ENCODE assay signal across 9 cellular contexts in genomic region chr17:75864448-75864871, GRCh38. TPM values are rescaled to one million over a fixed set of nuclear protein-coding genes. Genes with fewer than 3 reads are reported as not detected.
DNase-seq lines count a peak whose midpoint lies in the region; ATAC-seq and TF ChIP-seq lines count a peak whose summit lies in the region.
"Had no signal": no experiment of that assay in that cellular context is flagged by ENCODE, and none has a peak within 500 bp of the region (broad histone marks: within the 10 kb centered on the region; RNA-seq: fewer than 3 reads in every experiment).

No MANE protein-coding gene starts in this region.

- in situ Hi-C loops in KBM-7 (cut with MboI; ENCODE audit: low pct_unique_long_range_greater_than_20kb, low sequenced_read_pairs), result no loop called here

- DNase-seq in DMS 273 (lab: John Stamatoyannopoulos, UW; ENCODE audit: unreplicated experiment), result peak; percentile 75
- DNase-seq in DMS 273 treated with DMSO at 0.1 percent for 48 hours (lab: John Stamatoyannopoulos, UW), result no peak
- DNase-seq in KBM-7, result peak; percentile 90
- peak; percentile 70 for DNase-seq in adipocyte (ENCODE audit: low read depth)
- DNase-seq in left lung, result peak in 1 of 2 donors; percentile 69
- DNase-seq in upper lobe of right lung, result peak; percentile 70
- DNase-seq in HEK293T (ENCODE audit: extremely low spot score), result no peak

- POLR2A ChIA-PET in HEK293T (lab: Yijun Ruan, JAX), result interaction anchor here (0.8 to 2.4 kb wide), 3 partner anchors 9 to 85 kb away, joined by 3 to 6 read pairs (median 4); partner anchors contain the start of gene WBP2

- H3K4me1 ChIP-seq in adipocyte (ENCODE audit: control insufficient read depth, insufficient read depth, low read length) (peaks cover 21% of the 10 kb centered on the region), left lung (peaks cover 17 to 29% of the 10 kb centered on the region in 2 donors), upper lobe of right lung (peaks cover 23% of the 10 kb centered on the region)

- H3K4me3 ChIP-seq in adipocyte (ENCODE audit: low read length), result no peak overlapping the region
- no peak overlapping the region for H3K4me3 ChIP-seq in left lung
- no peak overlapping the region for H3K4me3 ChIP-seq in upper lobe of right lung

- H3K27ac ChIP-seq in left lung, result peak overlapping the region; percentile 50 to 75
- H3K27ac ChIP-seq in upper lobe of right lung, result peak overlapping the region; percentile 88
- H3K27ac ChIP-seq: 22Rv1 had no signal

- CTCF ChIA-PET in HEK293T (lab: Yijun Ruan, JAX), result interaction anchor here (0.6 kb wide), 2 partner anchors 117 to 372 kb away, joined by 3 read pairs; no protein-coding TSS in a partner anchor

- peak overlapping the region; percentile 54 for H3K9ac ChIP-seq in adipocyte (ENCODE audit: low read length)

- H3K27me3 ChIP-seq in adipocyte (replicated peaks; ENCODE audit: control insufficient read depth, insufficient read depth, low read length) (no peaks in the 10 kb centered on the region), left lung (no peaks in the 10 kb centered on the region), upper lobe of right lung (no peaks in the 10 kb centered on the region)

- ATAC-seq in GM21576 (IDR thresholded peaks at IDR 0.05; ENCODE audit: unreplicated experiment) (peak; percentile 79), left lung (peak; percentile 87), upper lobe of right lung (peak; percentile 85)

- H3K9me3 ChIP-seq in adipocyte (ENCODE audit: control insufficient read depth, low read length) (no peaks in the 10 kb centered on the region), left lung (no peaks in the 10 kb centered on the region), upper lobe of right lung (no peaks in the 10 kb centered on the region)

- intact Hi-C loops in left lung (cut with DNase I) (no loop called here), upper lobe of right lung (cut with DNase I) (no loop called here)

- no peak for TF ChIP-seq CTCF in left lung (IDR thresholded peaks at IDR 0.05)
- TF ChIP-seq CTCF in upper lobe of right lung (IDR thresholded peaks at IDR 0.05), result no peak

- H3K36me3 ChIP-seq in adipocyte (ENCODE audit: control insufficient read depth, insufficient read depth, low read length, severe bottlenecking) (no peaks in the 10 kb centered on the region), left lung (no peaks in the 10 kb centered on the region), upper lobe of right lung (no peaks in the 10 kb centered on the region)

TF ChIP-seq in HEK293T, 16 proteins besides CTCF, POLR2A, EP300 and RAD21:
- TF ChIP-seq, protein P1, sequence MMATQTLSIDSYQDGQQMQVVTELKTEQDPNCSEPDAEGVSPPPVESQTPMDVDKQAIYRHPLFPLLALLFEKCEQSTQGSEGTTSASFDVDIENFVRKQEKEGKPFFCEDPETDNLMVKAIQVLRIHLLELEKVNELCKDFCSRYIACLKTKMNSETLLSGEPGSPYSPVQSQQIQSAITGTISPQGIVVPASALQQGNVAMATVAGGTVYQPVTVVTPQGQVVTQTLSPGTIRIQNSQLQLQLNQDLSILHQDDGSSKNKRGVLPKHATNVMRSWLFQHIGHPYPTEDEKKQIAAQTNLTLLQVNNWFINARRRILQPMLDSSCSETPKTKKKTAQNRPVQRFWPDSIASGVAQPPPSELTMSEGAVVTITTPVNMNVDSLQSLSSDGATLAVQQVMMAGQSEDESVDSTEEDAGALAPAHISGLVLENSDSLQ (IDR thresholded peaks at IDR 0.05), result no peak
- TF ChIP-seq L3MBTL2 (conservative IDR thresholded peaks at IDR 0.05), result no peak
- no peak for TF ChIP-seq ZNF384 (IDR thresholded peaks at IDR 0.05)
- no peak for TF ChIP-seq HDGF (IDR thresholded peaks at IDR 0.05; ENCODE audit: borderline replicate concordance)
- TF ChIP-seq CTBP1 (IDR thresholded peaks at IDR 0.05; ENCODE audit: borderline replicate concordance), result no peak
- no peak for TF ChIP-seq BHLHE40 (IDR thresholded peaks at IDR 0.05; ENCODE audit: borderline replicate concordance)
- no peak for TF ChIP-seq FOXK2 (IDR thresholded peaks at IDR 0.05)
- no peak for TF ChIP-seq SUZ12 (IDR thresholded peaks at IDR 0.05)
- no peak for TF ChIP-seq ARNT (IDR thresholded peaks at IDR 0.05)
- no peak for TF ChIP-seq NFRKB (IDR thresholded peaks at IDR 0.05)
- TF ChIP-seq ELF4 (IDR thresholded peaks at IDR 0.05), result no peak
- TF ChIP-seq SP1 (IDR thresholded peaks at IDR 0.05), result no peak
- TF ChIP-seq FOXM1 (IDR thresholded peaks at IDR 0.05; ENCODE audit: borderline replicate concordance), result no peak
- TF ChIP-seq LEF1 (IDR thresholded peaks at IDR 0.05; ENCODE audit: borderline replicate concordance), result no peak
- no peak for TF ChIP-seq FOXA1 (IDR thresholded peaks at IDR 0.05)

RNA-seq across cellular contexts. Expression of gene WBP2, which starts 9.3 kb away (rescaled TPM):
- total RNA-seq in left lung (100 to 1,000 TPM; 119 to 132 TPM), upper lobe of right lung (156 TPM)

RNA-seq across cellular contexts. Expression of gene TRIM47, which starts 13.9 kb away (rescaled TPM):
- total RNA-seq in left lung (10 to 100 TPM; 43.0 to 63.8 TPM), upper lobe of right lung (31.0 TPM)

RNA-seq across cellular contexts. Expression of gene UNC13D, which starts 20.3 kb away (rescaled TPM):
- 10 to 100 TPM; 60.5 to 91.4 TPM for total RNA-seq in left lung
- total RNA-seq in upper lobe of right lung, result 145 TPM

RNA-seq across cellular contexts. Expression of gene TRIM65, which starts 32.3 kb away (rescaled TPM):
- 10 to 100 TPM; 26.3 to 35.1 TPM for total RNA-seq in left lung
- total RNA-seq in upper lobe of right lung, result 28.7 TPM

RNA-seq across cellular contexts. Expression of gene MRPL38, which starts 40.2 kb away (rescaled TPM):
- total RNA-seq in left lung (10 to 100 TPM; 80.5 to 81.8 TPM), upper lobe of right lung (85.5 TPM)

Comparison
In these comparisons a context has a peak if more than half of its experiments do, and no peak if none do; other contexts are left out.
1. DNase-seq: peak in DMS 273 (single experiment), KBM-7 (single experiment), adipocyte (single experiment) and upper lobe of right lung (single experiment); none in DMS 273 treated with DMSO at 0.1 percent for 48 hours (single experiment) and HEK293T (single experiment).
2. Peak in every context shown above with its lines, with median percentiles within 50 percentile points of each other: ATAC-seq.